8 cellular contexts compared by ENCODE assay signal in the genomic region with DNA sequence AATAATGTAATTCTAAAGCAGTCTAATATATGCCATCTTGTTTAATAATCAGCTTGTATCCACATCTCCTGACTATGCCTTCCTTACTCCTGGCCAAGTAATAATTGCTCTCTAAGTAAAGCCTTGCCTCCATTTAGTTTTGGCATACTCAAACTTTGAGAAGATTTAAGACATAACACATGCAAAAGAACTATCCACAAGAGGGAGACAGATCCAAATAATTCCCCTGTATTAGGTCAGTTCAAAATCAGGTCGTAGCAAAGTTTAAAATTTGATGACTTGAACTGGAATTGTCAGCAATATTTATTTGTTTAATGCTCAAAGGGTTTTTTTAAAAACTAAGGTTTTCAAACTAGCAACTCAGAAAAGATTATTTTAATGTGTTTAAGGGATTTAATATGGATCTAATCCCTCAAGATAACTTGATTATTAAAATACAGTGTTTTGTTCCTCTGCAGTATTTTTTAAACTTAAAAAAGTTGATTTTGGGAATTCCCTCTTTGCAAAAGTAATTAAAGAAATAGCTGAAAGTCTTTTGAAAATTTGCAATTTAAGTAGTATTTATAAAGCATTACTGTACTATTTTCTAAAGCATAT.
DNase-seq lines count a peak whose midpoint lies in the region; ATAC-seq, FAIRE-seq and TF ChIP-seq lines count a peak whose summit lies in the region.

No MANE protein-coding gene starts in this region.

- no peaks in the 10 kb centered on the region for H3K36me3 ChIP-seq in GM23338 (ENCODE audit: insufficient read depth)
- no peaks in the 10 kb centered on the region for H3K36me3 ChIP-seq in CD8-positive, alpha-beta memory T cell (ENCODE audit: insufficient read depth, low read length)

- no peaks in the 10 kb centered on the region for H3K27me3 ChIP-seq in GM23338 (ENCODE audit: insufficient read depth)
- no peaks in the 10 kb centered on the region for H3K27me3 ChIP-seq in CD8-positive, alpha-beta memory T cell (ENCODE audit: insufficient read depth, low read length, poor library complexity, severe bottlenecking)

- H3F3A ChIP-seq in GM23338 (replicated peaks; ENCODE audit: low read depth) = no peaks in the 10 kb centered on the region

- TF ChIP-seq CTCF in AG04449 (IDR thresholded peaks at IDR 0.05; ENCODE audit: insufficient read depth, low read length, missing control alignments) (peak; percentile 49), GM23338 (conservative IDR thresholded peaks at IDR 0.05; ENCODE audit: low read depth in 2 of 2) (peak; percentile 70 to 83)

- H3K4me2 ChIP-seq in GM23338 = no peak overlapping the region

- CTCF ChIA-PET in AG04449 (lab: Yijun Ruan, JAX) = interaction anchor here (0.6 to 7.5 kb wide), 60 partner anchors 9 to 1164 kb away, joined by 3 to 96 read pairs (median 4); a partner anchor contains a TSS
- CTCF ChIA-PET in CD8-positive, alpha-beta memory T cell (lab: Charles Lee) = interaction anchor here (1.1 to 1.3 kb wide), 2 partner anchors 10 to 34 kb away, joined by 3 to 4 read pairs; no protein-coding TSS in a partner anchor

- POLR2A ChIA-PET in AG04449 (lab: Yijun Ruan, JAX) = no interaction called here
- POLR2A ChIA-PET in CD8-positive, alpha-beta memory T cell (lab: Charles Lee) = no interaction called here

- H4K20me1 ChIP-seq in GM23338 (replicated peaks; ENCODE audit: insufficient read depth) = no peaks in the 10 kb centered on the region

- DNase-seq in AG04449 (ENCODE audit: low read depth, low spot score) (peak; percentile 19), GM23338 (ENCODE audit: low spot score) (peak; percentile 60), SK-N-DZ (ENCODE audit: low spot score) (peak; percentile 43), frontal cortex (ENCODE audit: low spot score in 2 of 2) (no peak), stromal cell of bone marrow (ENCODE audit: low read depth) (peak; percentile 61), NCI-H1436 treated with DMSO at 0.1 percent for 48 hours (lab: John Stamatoyannopoulos, UW) (no peak)
- DNase-seq in CD8-positive, alpha-beta memory T cell = no peak

- no peak overlapping the region for H3K27ac ChIP-seq in GM23338 (ENCODE audit: low read depth)
- no peak overlapping the region for H3K27ac ChIP-seq in CD8-positive, alpha-beta memory T cell (ENCODE audit: low read depth, low read length)

- ATAC-seq in GM23338 (peak; percentile 68), GM19324 (IDR thresholded peaks at IDR 0.05; ENCODE audit: low FRiP score, unreplicated experiment) (no peak)

- H3K4me1 ChIP-seq in GM23338 (ENCODE audit: insufficient read depth) = no peaks in the 10 kb centered on the region
- H3K4me1 ChIP-seq in CD8-positive, alpha-beta memory T cell (ENCODE audit: insufficient read depth, low read length) = no peaks in the 10 kb centered on the region

- no peaks in the 10 kb centered on the region for H3K9me2 ChIP-seq in GM23338 (ENCODE audit: insufficient read depth)

- H3K27me3 Mint-ChIP-seq in GM23338 (ENCODE audit: insufficient read depth, low read depth, poor library complexity) = no peaks in the 10 kb centered on the region
- H3K27me3 Mint-ChIP-seq in CD8-positive, alpha-beta memory T cell = no peaks in the 10 kb centered on the region

- no peak overlapping the region for H3K4me3 Mint-ChIP-seq in GM23338
- no peak overlapping the region for H3K4me3 Mint-ChIP-seq in CD8-positive, alpha-beta memory T cell

- no peak overlapping the region for H3K27ac Mint-ChIP-seq in GM23338
- H3K27ac Mint-ChIP-seq in CD8-positive, alpha-beta memory T cell = no peak overlapping the region

- H3K4me1 Mint-ChIP-seq in GM23338 = peaks cover 6% of the 10 kb centered on the region; the same call in 2 of the 3 replicates
- H3K4me1 Mint-ChIP-seq in CD8-positive, alpha-beta memory T cell = no peaks in the 10 kb centered on the region

- H2AFZ ChIP-seq in GM23338 = no peak overlapping the region

- peak; percentile 51 for FAIRE-seq in frontal cortex (lab: Jason Lieb, UNC)

- H3K36me3 Mint-ChIP-seq in GM23338 (ENCODE audit: low read depth) = no peaks in the 10 kb centered on the region; the same call in 2 of the 3 replicates
- H3K36me3 Mint-ChIP-seq in CD8-positive, alpha-beta memory T cell = no peaks in the 10 kb centered on the region

- H3K4me3 ChIP-seq in AG04449 (ENCODE audit: low read depth, low read length) (no peak overlapping the region), GM23338 (no peak overlapping the region)
- no peak overlapping the region for H3K4me3 ChIP-seq in CD8-positive, alpha-beta memory T cell (ENCODE audit: low read length)

- H3K9me3 Mint-ChIP-seq in GM23338 = no peaks in the 10 kb centered on the region
- H3K9me3 Mint-ChIP-seq in CD8-positive, alpha-beta memory T cell = no peaks in the 10 kb centered on the region

- no peaks in the 10 kb centered on the region for H3K79me2 ChIP-seq in GM23338 (replicated peaks; ENCODE audit: insufficient read depth)

- H3K9me3 ChIP-seq in CD8-positive, alpha-beta memory T cell (ENCODE audit: low read length) = no peaks in the 10 kb centered on the region

TF ChIP-seq in GM23338, 12 proteins besides CTCF, POLR2A, EP300 and RAD21 (continues in another document):
- TF ChIP-seq NANOG (IDR thresholded peaks at IDR 0.05; ENCODE audit: borderline replicate concordance) (no peak), EZH2phosphoT487 (IDR thresholded peaks at IDR 0.05; ENCODE audit: unreplicated experiment) (no peak), JUNB (IDR thresholded peaks at IDR 0.05; ENCODE audit: unreplicated experiment) (no peak), ZNF331 (CRISPR knock-in tag; IDR thresholded peaks at IDR 0.05; ENCODE audit: low read depth) (no peak), STAT1 (IDR thresholded peaks at IDR 0.05; ENCODE audit: unreplicated experiment) (no peak), CREB1 (CRISPR knock-in tag; IDR thresholded peaks at IDR 0.05; ENCODE audit: low read depth) (no peak), POLR2AphosphoS5 (IDR thresholded peaks at IDR 0.05; ENCODE audit: low read depth) (no peak), ZNF114 (CRISPR knock-in tag; IDR thresholded peaks at IDR 0.05) (no peak), EZH2 (IDR thresholded peaks at IDR 0.05; ENCODE audit: low read depth, unreplicated experiment) (no peak)
- TF ChIP-seq, protein P1, sequence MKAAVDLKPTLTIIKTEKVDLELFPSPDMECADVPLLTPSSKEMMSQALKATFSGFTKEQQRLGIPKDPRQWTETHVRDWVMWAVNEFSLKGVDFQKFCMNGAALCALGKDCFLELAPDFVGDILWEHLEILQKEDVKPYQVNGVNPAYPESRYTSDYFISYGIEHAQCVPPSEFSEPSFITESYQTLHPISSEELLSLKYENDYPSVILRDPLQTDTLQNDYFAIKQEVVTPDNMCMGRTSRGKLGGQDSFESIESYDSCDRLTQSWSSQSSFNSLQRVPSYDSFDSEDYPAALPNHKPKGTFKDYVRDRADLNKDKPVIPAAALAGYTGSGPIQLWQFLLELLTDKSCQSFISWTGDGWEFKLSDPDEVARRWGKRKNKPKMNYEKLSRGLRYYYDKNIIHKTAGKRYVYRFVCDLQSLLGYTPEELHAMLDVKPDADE (IDR thresholded peaks at IDR 0.05) = no peak

Comparison
In these comparisons a context has a peak if more than half of its experiments do, and no peak if none do; other contexts are left out.
1. DNase-seq: peak in AG04449 (single experiment), GM23338 (single experiment), SK-N-DZ (single experiment) and stromal cell of bone marrow (single experiment); none in frontal cortex (0 of 2), CD8-positive, alpha-beta memory T cell (0 of 5) and NCI-H1436 treated with DMSO at 0.1 percent for 48 hours (single experiment).